Comparison of ENCODE assay signal across 8 cellular contexts in genomic region chr2:31523871-31524492, GRCh38. TPM values are rescaled to one million over a fixed set of nuclear protein-coding genes. Genes with fewer than 3 reads are reported as not detected.
DNase-seq lines count a peak whose midpoint lies in the region; ATAC-seq, FAIRE-seq and TF ChIP-seq lines count a peak whose summit lies in the region.

No MANE protein-coding gene starts in this region.

- no peak overlapping the region for H2AFZ ChIP-seq in HepG2 (ENCODE audit: low read length)

- in situ Hi-C loops in HepG2 (cut with HindIII; ENCODE audit: extremely low pct_ligation_motif_present, low pct_unique_long_range_greater_than_20kb): no loop called here

- H3K36me3 ChIP-seq in A673 (ENCODE audit: insufficient read depth, low read length, poor library complexity, severe bottlenecking) (no peaks in the 10 kb centered on the region), body of pancreas (replicated peaks in 1 of 2; ENCODE audit: insufficient read depth in 1 of 2, low read depth in 2 of 2) (no peaks in the 10 kb centered on the region), HepG2 (replicated peaks in 1 of 2; ENCODE audit: control insufficient read depth in 1 of 2, insufficient read depth in 2 of 2, low read length in 2 of 2) (no peaks in the 10 kb centered on the region)

- no peak overlapping the region for H3K27ac ChIP-seq in A673 (ENCODE audit: low read depth, low read length, poor library complexity, severe bottlenecking)
- no peak overlapping the region for H3K27ac ChIP-seq in body of pancreas
- H3K27ac ChIP-seq in HepG2 (ENCODE audit: extremely low read length, insufficient read depth, low read length): no peak overlapping the region

- TF ChIP-seq CTCF in A673 (conservative IDR thresholded peaks at IDR 0.05; ENCODE audit: low read depth, low read length) (peak; percentile 89), GM12873 (IDR thresholded peaks at IDR 0.05; ENCODE audit: insufficient read depth, low read depth, low read length, missing control alignments) (peak; percentile 68), LNCaP clone FGC (IDR thresholded peaks at IDR 0.05; ENCODE audit: control insufficient read depth, extremely low read depth, insufficient read depth) (peak; percentile 61), body of pancreas (IDR thresholded peaks at IDR 0.05) (peak; percentile 50 to 92 (median 57)), HepG2 (CRISPR knock-in tag; IDR thresholded peaks at IDR 0.05) (peak; percentile 69)

- whole genome bisulfite sequencing in body of pancreas, 2 donors: 19 to 20% methylated on average over 8 of the region's 8 CpGs
- WGBS in HepG2 (ENCODE audit: low lambda C conversion rate): 4% methylated on average over 8 of the region's 8 CpGs

- H3K4me3 ChIP-seq in A673 (ENCODE audit: low read depth, low read length, poor library complexity, severe bottlenecking): no peak overlapping the region
- no peak overlapping the region for H3K4me3 ChIP-seq in LNCaP clone FGC (ENCODE audit: low read depth, low read length)
- H3K4me3 ChIP-seq in body of pancreas: no peak overlapping the region
- H3K4me3 ChIP-seq in HepG2 (replicated peaks in 1 of 3; ENCODE audit: insufficient read depth in 1 of 3, low read depth in 2 of 3, low read length in 3 of 3): no peak overlapping the region

- intact Hi-C loops in A673 (cut with micrococcal nuclease; ENCODE audit: unreplicated experiment) (loop anchor here (2.0 to 10.0 kb wide), 3 partner anchors 109 to 812 kb away; partner anchors contain the start of gene XDH), body of pancreas (cut with DNase I) (no loop called here), HepG2 (cut with micrococcal nuclease; ENCODE audit: unreplicated experiment) (loop anchor here (1.0 to 5.0 kb wide), 2 partner anchors 112 to 810 kb away; partner anchors contain the start of gene XDH)

- TF ChIP-seq POLR2A in body of pancreas (IDR thresholded peaks at IDR 0.05) (no peak), HepG2 (IDR thresholded peaks at IDR 0.05; ENCODE audit: insufficient read depth in 1 of 2, low read depth in 2 of 2, low read length in 2 of 2) (no peak)

- ATAC-seq in body of pancreas (no peak), HepG2 (peak; percentile 90), GM18870 (IDR thresholded peaks at IDR 0.05; ENCODE audit: unreplicated experiment) (no peak)

- DNase-seq in A673 (ENCODE audit: low spot score) (peak; percentile 72), LNCaP clone FGC (ENCODE audit: low read depth) (no peak), T-helper 22 cell (ENCODE audit: low read depth) (peak; percentile 7), body of pancreas (peak; percentile 41 to 68 (median 46)), HepG2 (ENCODE audit: low spot score) (peak; percentile 56)
- DNase-seq in stimulated activated CD8-positive, alpha-beta memory T cell treated with anti-CD3 and anti-CD28 coated beads, Interleukin-15, amount 100 ng/mL, for 24 hours (ENCODE audit: low read depth): peak; percentile 18

- no peaks in the 10 kb centered on the region for H3K4me1 ChIP-seq in A673 (ENCODE audit: insufficient read depth, low read length, poor library complexity, severe bottlenecking)
- H3K4me1 ChIP-seq in body of pancreas: peaks cover 5% of the 10 kb centered on the region
- H3K4me1 ChIP-seq in HepG2 (ENCODE audit: insufficient read depth, low read length): no peaks in the 10 kb centered on the region

- peak; percentile 62 for FAIRE-seq in HepG2 (lab: Jason Lieb, UNC)

- CTCF ChIA-PET in A673 (lab: Charles Lee): interaction anchor here (0.7 kb wide), 1 partner anchor 161 kb away, joined by 3 read pairs; no protein-coding TSS in a partner anchor
- CTCF ChIA-PET in HepG2 (lab: Yijun Ruan, JAX; ENCODE audit: low intra/inter-chr PET ratio, low total read pairs): interaction anchor here (1.5 to 2.1 kb wide), 2 partner anchors 110 to 810 kb away, joined by 5 to 9 read pairs; partner anchors contain the start of gene XDH

- H3K9ac ChIP-seq in HepG2 (ENCODE audit: insufficient read depth, low read depth, low read length): no peak overlapping the region

- H3K27me3 ChIP-seq in A673 (replicated peaks; ENCODE audit: insufficient read depth, low read depth, low read length, poor library complexity): peaks cover 16% of the 10 kb centered on the region
- no peaks in the 10 kb centered on the region for H3K27me3 ChIP-seq in body of pancreas
- peaks cover 0 to 38% of the 10 kb centered on the region in 2 experiments; a peak in 2 of 5 replicates for H3K27me3 ChIP-seq in HepG2 (ENCODE audit: control insufficient read depth in 1 of 2, insufficient read depth in 2 of 2, low read length in 2 of 2)

- TF ChIP-seq EP300 in HepG2 (IDR thresholded peaks at IDR 0.05; ENCODE audit: low read depth in 2 of 2, low read length in 2 of 2): no peak
- no peak for TF ChIP-seq EP300 in HepG2 (CRISPR knock-in tag; IDR thresholded peaks at IDR 0.05; ENCODE audit: borderline replicate concordance)

- H3K4me2 ChIP-seq in HepG2 (ENCODE audit: low read depth, low read length): no peak overlapping the region

- POLR2A ChIA-PET in A673 (lab: Charles Lee; ENCODE audit: low non-redundant PET): no interaction called here
- POLR2A ChIA-PET in HepG2 (lab: Yijun Ruan, JAX): no interaction called here

- TF ChIP-seq RAD21 in HepG2 (CRISPR knock-in tag; IDR thresholded peaks at IDR 0.05): no peak

- H3K79me2 ChIP-seq in HepG2 (ENCODE audit: insufficient read depth, low read length): no peaks in the 10 kb centered on the region

- H3K9me3 ChIP-seq in A673 (ENCODE audit: low read depth, low read length, poor library complexity, severe bottlenecking) (no peaks in the 10 kb centered on the region), body of pancreas (no peaks in the 10 kb centered on the region), HepG2 (ENCODE audit: low read length) (no peaks in the 10 kb centered on the region)

- H4K20me1 ChIP-seq in HepG2 (ENCODE audit: insufficient read depth, low read length): no peaks in the 10 kb centered on the region

- BruUV-seq in A673 (replicated peaks; lab: Mats Ljungman, UMichigan): no TSS peak
- no TSS peak for BruUV-seq in HepG2 (replicated peaks; lab: Mats Ljungman, UMichigan)

TF ChIP-seq in HepG2, 621 proteins besides CTCF, POLR2A, EP300 and RAD21 (continues in another document):
- TF ChIP-seq SNAPC4 (CRISPR knock-in tag; IDR thresholded peaks at IDR 0.05): no peak
- peak; percentile 54 for TF ChIP-seq SMC3 (IDR thresholded peaks at IDR 0.05; ENCODE audit: low read length)

RNA-seq across cellular contexts. Expression of gene SRD5A2, which starts 56.8 kb away (rescaled TPM):
- total RNA-seq in A673 (2021) (not detected in 2 replicates), body of pancreas (under 1 TPM in 1 of 2 donors, not detected in 1; 0.26 TPM), HepG2 (2016; rRNA removed; fragmentation: Illumina TruSeq; extraction: Trizol) (not detected in 2 replicates)
- total RNA-seq in HepG2 (2016; cell fraction: cytosol; rRNA removed; fragmentation: Illumina TruSeq; extraction: Trizol; ENCODE audit: low read depth): not detected in 2 replicates
- not detected in 2 replicates for total RNA-seq in HepG2 (2016; cell fraction: insoluble cytoplasmic fraction; rRNA removed; fragmentation: Illumina TruSeq; extraction: Trizol)
- total RNA-seq in HepG2 (2016; cell fraction: membrane; rRNA removed; fragmentation: Illumina TruSeq; extraction: Trizol): not detected in 2 replicates
- total RNA-seq in HepG2 (2016; cell fraction: nucleus; rRNA removed; fragmentation: Illumina TruSeq; extraction: Trizol): not detected in 2 replicates
- polyA plus RNA-seq in HepG2 (2011; rRNA removed): 0.01 and 0.04 TPM in 2 replicates
- polyA plus RNA-seq in HepG2 (2011; cell fraction: cytosol; rRNA removed): 0.01 TPM in 1 of 2 replicates, not detected in the other
- polyA plus RNA-seq in HepG2 (2011; cell fraction: nucleus; rRNA removed): 0.06 and 0.07 TPM in 2 replicates
- 0.04 TPM in 1 of 2 replicates, not detected in the other for polyA plus RNA-seq in HepG2 (2012)
- polyA plus RNA-seq in HepG2 (2016; cell fraction: cytosol; fragmentation: Illumina TruSeq; extraction: Trizol; ENCODE audit: low read depth): not detected in 2 replicates
- polyA plus RNA-seq in HepG2 (2016; cell fraction: insoluble cytoplasmic fraction; fragmentation: Illumina TruSeq; extraction: Trizol; ENCODE audit: low read depth): 0.04 TPM in 1 of 2 replicates, not detected in the other
- polyA plus RNA-seq in HepG2 (2016; cell fraction: membrane; fragmentation: Illumina TruSeq; extraction: Trizol; ENCODE audit: low read depth): 0.03 TPM in 1 of 2 replicates, not detected in the other
- polyA plus RNA-seq in HepG2 (2016; cell fraction: nucleus; fragmentation: Illumina TruSeq; extraction: Trizol; ENCODE audit: insufficient read depth, low read depth): not detected in 2 replicates
- 0.02 TPM in 1 of 2 replicates, not detected in the other for polyA minus RNA-seq in HepG2 (2011; rRNA and poly(A)+ RNA removed; ENCODE audit: low replicate concordance)
- not detected in 2 replicates for polyA minus RNA-seq in HepG2 (2011; cell fraction: cytosol; rRNA and poly(A)+ RNA removed)
- polyA minus RNA-seq in HepG2 (2011; cell fraction: nucleus; rRNA and poly(A)+ RNA removed): 0.13 TPM in 1 of 2 replicates, not detected in the other
